In genomic region chr22:28029201-28029948, GRCh38 we compare ENCODE assay signal across 1 cellular context.
TF ChIP-seq lines count a peak whose summit lies in the region.

No MANE protein-coding gene starts in this region.

TF ChIP-seq in SK-N-SH, 30 proteins besides CTCF, POLR2A, EP300 and RAD21 (continued from another document):
- TF ChIP-seq NFIC (IDR thresholded peaks at IDR 0.05; ENCODE audit: borderline replicate concordance) (peak; percentile 75), RCOR1 (IDR thresholded peaks at IDR 0.05; ENCODE audit: low read length) (0 out of 2 replicates have a peak, but pooled peaks have one; percentile 41), FOXM1 (IDR thresholded peaks at IDR 0.05; ENCODE audit: low read depth) (no peak), PBX3 (IDR thresholded peaks at IDR 0.05) (peak; percentile 89)
